In genomic region chr10:29035721-29036120, GRCh38 we compare ENCODE assay signal across 25 cellular contexts.
"Had no signal": no experiment of that assay in that cellular context is flagged by ENCODE, and none has a peak within 500 bp of the region (broad histone marks: within the 10 kb centered on the region; RNA-seq: fewer than 3 reads in every experiment).

No MANE protein-coding gene starts in this region.

- H3K36me3 ChIP-seq: esophagus squamous epithelium, gastrocnemius medialis, heart right ventricle, left lung, lower lobe of right lung had no signal

- H3K4me3 Mint-ChIP-seq: mesothelial cell of epicardium, naive B cell had no signal

- H3K27ac ChIP-seq: coronary artery, dorsolateral prefrontal cortex, esophagus squamous epithelium, gastrocnemius medialis, heart right ventricle, left lung, lower lobe of right lung had no signal

- H3K27ac Mint-ChIP-seq: mesothelial cell of epicardium, naive B cell had no signal

- H3K36me3 Mint-ChIP-seq: mesothelial cell of epicardium had no signal

- H3K4me3 ChIP-seq: coronary artery, dorsolateral prefrontal cortex, esophagus squamous epithelium, gastrocnemius medialis, heart right ventricle, left lung, lower lobe of right lung, mucosa of descending colon had no signal

- H3K4me1 ChIP-seq: esophagus squamous epithelium, gastrocnemius medialis, left lung, lower lobe of right lung had no signal

- H3K27me3 ChIP-seq: gastrocnemius medialis, left lung had no signal

- H3K9me3 ChIP-seq: esophagus squamous epithelium, gastrocnemius medialis, heart right ventricle, left lung, lower lobe of right lung, mucosa of descending colon had no signal

- H3K27me3 Mint-ChIP-seq: naive B cell had no signal

- FAIRE-seq: colon, endothelial cell of umbilical vein, islet of Langerhans, keratinocyte had no signal

- DNase-seq: dermis blood vessel endothelial cell; dorsolateral prefrontal cortex; effector CD4-positive, alpha-beta T cell; effector memory CD4-positive, alpha-beta T cell; esophagus squamous epithelium; foreskin fibroblast; foreskin melanocyte; gastrocnemius medialis; glutamatergic neuron; head of caudate nucleus; heart right ventricle; hippocampal formation; left cardiac atrium; left lung; left ventricle myocardium superior; lower lobe of right lung; mesenchymal stem cell; naive B cell had no signal

- ATAC-seq: gastrocnemius medialis, heart right ventricle, left cardiac atrium, left lung, left ventricle myocardium superior, lower lobe of right lung had no signal
